Comparison of ENCODE assay signal across 8 cellular contexts in the genomic region with DNA sequence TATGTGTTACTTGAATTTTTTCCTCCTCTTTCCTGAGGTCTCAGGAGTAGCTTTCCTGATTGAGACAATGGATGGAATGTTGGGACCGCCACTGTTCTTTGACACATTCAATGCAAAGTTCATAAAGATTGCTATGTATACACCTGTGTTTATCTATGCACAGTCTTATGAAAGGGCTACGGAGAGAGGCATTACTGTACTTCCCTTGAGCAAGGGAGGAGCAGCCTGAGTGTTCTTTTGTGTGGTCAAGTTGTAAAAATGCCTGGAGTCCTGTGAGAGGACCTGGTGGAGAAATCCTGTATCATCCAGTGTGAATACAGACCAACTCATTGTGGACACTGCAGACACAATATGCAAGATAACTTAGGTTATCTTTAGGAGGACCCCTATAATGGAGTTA. TPM values are rescaled to one million over a fixed set of nuclear protein-coding genes. Genes with fewer than 3 reads are reported as not detected.
A peak's percentile ranks its signal among the peaks of the same experiment; 100 is the strongest.
DNase-seq lines count a peak whose midpoint lies in the region; ATAC-seq, FAIRE-seq and TF ChIP-seq lines count a peak whose summit lies in the region.

No MANE protein-coding gene starts in this region.

- 4 to 37% (median 22%) methylated on average over 2 of the region's 2 CpGs for WGBS in small intestine, 3 donors

- no peaks in the 10 kb centered on the region for H3K36me3 Mint-ChIP-seq in glutamatergic neuron (ENCODE audit: unreplicated experiment)

- no peaks in the 10 kb centered on the region for H3K27me3 ChIP-seq in SJSA1 (replicated peaks)
- H3K27me3 ChIP-seq in small intestine (ENCODE audit: control insufficient read depth in 2 of 2, insufficient read depth in 2 of 2, low read length in 2 of 2) = no peaks in the 10 kb centered on the region

- H3K4me3 ChIP-seq in SJSA1 = peak overlapping the region; percentile 87
- H3K4me3 ChIP-seq in small intestine (ENCODE audit: low read depth in 1 of 2, low read length in 2 of 2) = peak overlapping the region in 1 of 2 donors; percentile 16

- H3K9me3 Mint-ChIP-seq in glutamatergic neuron (ENCODE audit: unreplicated experiment) = peaks cover 5% of the 10 kb centered on the region

- H3K9me3 ChIP-seq in SJSA1 (replicated peaks) (no peaks in the 10 kb centered on the region), small intestine (ENCODE audit: control insufficient read depth, low read depth) (no peaks in the 10 kb centered on the region)

- peaks cover 6% of the 10 kb centered on the region for H3K36me3 ChIP-seq in SJSA1
- no peaks in the 10 kb centered on the region for H3K36me3 ChIP-seq in small intestine (ENCODE audit: control insufficient read depth in 2 of 2, insufficient read depth in 2 of 2, low read length in 2 of 2)

- peak overlapping the region; percentile 99 for H3K4me3 Mint-ChIP-seq in glutamatergic neuron (ENCODE audit: unreplicated experiment)

- no peak for ATAC-seq in GM18498 (IDR thresholded peaks at IDR 0.05; ENCODE audit: unreplicated experiment)

- no peak for FAIRE-seq in small intestine (lab: Jason Lieb, UNC)
- no peak for FAIRE-seq in GM12891 (lab: Jason Lieb, UNC)

- H3K27ac ChIP-seq in SJSA1 (no peak overlapping the region), small intestine (ENCODE audit: low read depth in 1 of 2, low read length in 1 of 2) (no peak overlapping the region)

- TF ChIP-seq CTCF in glutamatergic neuron (IDR thresholded peaks at IDR 0.05; ENCODE audit: partially characterized antibody, unreplicated experiment) = no peak

- H3K4me1 Mint-ChIP-seq in glutamatergic neuron (ENCODE audit: low read depth, unreplicated experiment) = peaks cover 15% of the 10 kb centered on the region

- TF ChIP-seq POLR2A in GM12891 (IDR thresholded peaks at IDR 0.05; ENCODE audit: low read depth, low read length) = no peak

- peak overlapping the region; percentile 76 for H3K27ac Mint-ChIP-seq in glutamatergic neuron (ENCODE audit: unreplicated experiment)

- peak; percentile 8 for DNase-seq in HK-2 (ENCODE audit: unreplicated experiment)
- DNase-seq in SJSA1 (ENCODE audit: low read depth in 1 of 2, low spot score in 2 of 2) = peak in 1 of 2 experiments; percentile 43
- DNase-seq in glutamatergic neuron = no peak
- peak; percentile 62 for DNase-seq in small intestine
- DNase-seq in activated T-cell treated with anti-CD3 and anti-CD28 coated beads, Interleukin-2, amount 50 U/mL, for 48 hours = no peak
- no peak for DNase-seq in Ammon's horn (ENCODE audit: low spot score)
- DNase-seq in GM12891 (ENCODE audit: insufficient read length, low spot score) = no peak

- peaks cover 15% of the 10 kb centered on the region for H3K4me1 ChIP-seq in SJSA1 (replicated peaks)
- peaks cover 2% of the 10 kb centered on the region in 2 donors for H3K4me1 ChIP-seq in small intestine (ENCODE audit: control insufficient read depth in 2 of 2, insufficient read depth in 1 of 2, low read depth in 1 of 2, low read length in 1 of 2)

- peaks cover 10% of the 10 kb centered on the region for H3K27me3 Mint-ChIP-seq in glutamatergic neuron (ENCODE audit: unreplicated experiment)

TF ChIP-seq in GM12891, 5 proteins besides CTCF, POLR2A, EP300 and RAD21:
- TF ChIP-seq PAX5 (IDR thresholded peaks at IDR 0.05; ENCODE audit: insufficient read depth, low read length, severe bottlenecking) (no peak), POLR2AphosphoS5 (IDR thresholded peaks at IDR 0.05; ENCODE audit: low read depth, low read length) (no peak)

RNA-seq across cellular contexts. Expression of gene SRGAP1, which starts 1.2 kb away (rescaled TPM):
- 3.7 and 4.1 TPM in 2 replicates for total RNA-seq in SJSA1 (2014; rRNA removed; shearing (Covaris generic))
- 52.0 TPM for total RNA-seq in glutamatergic neuron (ENCODE audit: unreplicated experiment)
- polyA plus RNA-seq in small intestine = 1 to 10 TPM; 2.2 to 4.3 (median 3.6) TPM
- polyA plus RNA-seq in GM12891 (2012; ENCODE audit: low read depth, missing spikeins) = 0.41 TPM

Comparison
In these comparisons a context has a peak if more than half of its experiments do, and no peak if none do; other contexts are left out.
1. DNase-seq: peak in HK-2 (single experiment) and small intestine (single experiment); none in glutamatergic neuron (single experiment), activated T-cell treated with anti-CD3 and anti-CD28 coated beads, Interleukin-2, amount 50 U/mL, for 48 hours (0 of 2), Ammon's horn (single experiment) and GM12891 (single experiment).
2. RNA of gene SRGAP1, which starts 1.2 kb away (total RNA-seq): 52.0 TPM in glutamatergic neuron (single experiment); 3.7 to 4.1 TPM in SJSA1; every median in the first group is over 10 times any median in the second.